12 cellular contexts compared by ENCODE assay signal in genomic region chr6:148557796-148558457, GRCh38.
DNase-seq lines count a peak whose midpoint lies in the region; ATAC-seq and TF ChIP-seq lines count a peak whose summit lies in the region.
"Had no signal": no experiment of that assay in that cellular context is flagged by ENCODE, and none has a peak within 500 bp of the region (broad histone marks: within the 10 kb centered on the region; RNA-seq: fewer than 3 reads in every experiment).

No MANE protein-coding gene starts in this region.

- DNase-seq in mammary epithelial cell, result no peak
- DNase-seq in MCF 10A (ENCODE audit: unreplicated experiment), result no peak
- peak; percentile 70 to 83 for DNase-seq in NOMO-1 (lab: John Stamatoyannopoulos, UW; ENCODE audit: unreplicated experiment in 2 of 2)
- no peak for DNase-seq in central memory CD8-positive, alpha-beta T cell (ENCODE audit: low spot score in 2 of 2)
- DNase-seq in caudate nucleus (lab: John Stamatoyannopoulos, UW), result no peak
- DNase-seq in amniotic stem cell (lab: John Stamatoyannopoulos, UW), result no peak
- DNase-seq in PC-3, result no peak
- DNase-seq: central memory CD4-positive, alpha-beta T cell; NCI-H2081 treated with DMSO at 0.1 percent for 48 hours; SHP77 treated with DMSO at 0.1 percent for 48 hours; uterus had no signal

- no peak overlapping the region for H3K4me3 Mint-ChIP-seq in MCF 10A (ENCODE audit: unreplicated experiment)
- peak overlapping the region; percentile 13 for H3K4me3 Mint-ChIP-seq in central memory CD8-positive, alpha-beta T cell
- no peak overlapping the region for H3K4me3 Mint-ChIP-seq in stimulated activated naive CD8-positive, alpha-beta T cell treated with anti-CD3 and anti-CD28 coated beads, Interleukin-15, Interleukin-2, amounts not matched to agents 100 ng/mL and 50 ng/mL, for 24 hours

- no peaks in the 10 kb centered on the region for H3K4me1 Mint-ChIP-seq in MCF 10A (ENCODE audit: insufficient read depth, unreplicated experiment)
- peaks cover 9% of the 10 kb centered on the region for H3K4me1 Mint-ChIP-seq in central memory CD8-positive, alpha-beta T cell
- H3K4me1 Mint-ChIP-seq in stimulated activated naive CD8-positive, alpha-beta T cell treated with anti-CD3 and anti-CD28 coated beads, Interleukin-15, Interleukin-2, amounts not matched to agents 100 ng/mL and 50 ng/mL, for 24 hours (ENCODE audit: low read depth), result peaks cover 9% of the 10 kb centered on the region

- H3K36me3 Mint-ChIP-seq in MCF 10A (ENCODE audit: insufficient read depth, unreplicated experiment), result peaks cover 4% of the 10 kb centered on the region
- H3K36me3 Mint-ChIP-seq in central memory CD8-positive, alpha-beta T cell (ENCODE audit: insufficient read depth), result peaks cover 1% of the 10 kb centered on the region
- no peaks in the 10 kb centered on the region for H3K36me3 Mint-ChIP-seq in stimulated activated naive CD8-positive, alpha-beta T cell treated with anti-CD3 and anti-CD28 coated beads, Interleukin-15, Interleukin-2, amounts not matched to agents 100 ng/mL and 50 ng/mL, for 24 hours (ENCODE audit: low read depth)

- in situ Hi-C loops in mammary epithelial cell (cut with MboI; ENCODE audit: low sequenced_read_pairs in 2 of 2), result no loop called here

- no peaks in the 10 kb centered on the region for H3K79me2 ChIP-seq in mammary epithelial cell (ENCODE audit: insufficient read depth, low read length)
- no peaks in the 10 kb centered on the region for H3K79me2 ChIP-seq in PC-3 (ENCODE audit: low read length)

- H3K4me1 ChIP-seq in mammary epithelial cell (ENCODE audit: insufficient read depth, low read length) (peaks cover 4% of the 10 kb centered on the region), PC-3 (ENCODE audit: insufficient read depth, low read length) (peaks cover 4% of the 10 kb centered on the region; the same call in 1 of the 2 replicates)
- H3K4me1 ChIP-seq: uterus had no signal

- H3K27ac ChIP-seq in mammary epithelial cell (ENCODE audit: insufficient read depth, low read depth, low read length), result no peak overlapping the region
- no peak overlapping the region for H3K27ac ChIP-seq in caudate nucleus (ENCODE audit: low read depth, low read length)
- H3K27ac ChIP-seq in PC-3 (ENCODE audit: low read length), result no peak overlapping the region
- H3K27ac ChIP-seq: uterus had no signal

- H3K9me2 ChIP-seq in PC-3 (replicated peaks; ENCODE audit: low read length), result no peaks in the 10 kb centered on the region

- TF ChIP-seq CTCF in mammary epithelial cell (conservative IDR thresholded peaks at IDR 0.05 in 1 of 2, IDR thresholded peaks at IDR 0.05 in 1 of 2; ENCODE audit: extremely low read depth in 1 of 2, insufficient read depth in 1 of 2, low read depth in 1 of 2, low read length in 2 of 2) (no peak), MCF 10A (IDR thresholded peaks at IDR 0.05; ENCODE audit: unreplicated experiment) (no peak), PC-3 (conservative IDR thresholded peaks at IDR 0.05; ENCODE audit: low read depth, low read length) (no peak)

- WGBS in mammary epithelial cell (ENCODE audit: low coverage, missing lambda C conversion rate), result 69% methylated on average over 10 of the region's 10 CpGs

- no peaks in the 10 kb centered on the region for H3F3A ChIP-seq in PC-3 (ENCODE audit: low read length, unreplicated experiment)

- H3K27me3 ChIP-seq in mammary epithelial cell (ENCODE audit: insufficient read depth, low read length) (no peaks in the 10 kb centered on the region), PC-3 (ENCODE audit: low read length) (no peaks in the 10 kb centered on the region)
- H3K27me3 ChIP-seq: uterus had no signal

- no peaks in the 10 kb centered on the region for H4K20me1 ChIP-seq in mammary epithelial cell (ENCODE audit: insufficient read depth, low read length)
- H4K20me1 ChIP-seq in PC-3 (ENCODE audit: low read length), result no peaks in the 10 kb centered on the region

- H3K4me2 ChIP-seq in mammary epithelial cell (ENCODE audit: insufficient read depth, low read depth, low read length) (no peak overlapping the region), PC-3 (ENCODE audit: low read length) (no peak overlapping the region)

- ATAC-seq in central memory CD8-positive, alpha-beta T cell (replicated peaks; ENCODE audit: extremely low read depth, poor library complexity, severe bottlenecking), result no peak
- ATAC-seq in PC-3, result no peak

- H3K36me3 ChIP-seq in mammary epithelial cell (ENCODE audit: insufficient read depth, low read length) (no peaks in the 10 kb centered on the region), PC-3 (ENCODE audit: low read depth, low read length) (no peaks in the 10 kb centered on the region)
- H3K36me3 ChIP-seq: uterus had no signal

- POLR2A ChIA-PET in MCF 10A (lab: Yijun Ruan, JAX) (interaction anchor here (0.6 kb wide), 1 partner anchor 1473 kb away, joined by 4 read pairs; no protein-coding TSS in a partner anchor), PC-3 (lab: Charles Lee; ENCODE audit: unreplicated experiment) (no interaction called here)

- intact Hi-C loops in mammary epithelial cell (cut with micrococcal nuclease) (loop anchor here (5.0 kb wide), 1 partner anchor 874 kb away; no protein-coding TSS in a partner anchor), MCF 10A (cut with micrococcal nuclease) (no loop called here), PC-3 (cut with micrococcal nuclease) (no loop called here)

- BruUV-seq in mammary epithelial cell (replicated peaks; lab: Mats Ljungman, UMichigan), result no TSS peak
- BruUV-seq in MCF 10A (replicated peaks; lab: Mats Ljungman, UMichigan), result no TSS peak
- no TSS peak for BruUV-seq in PC-3 (replicated peaks; lab: Mats Ljungman, UMichigan)

- H3K27ac Mint-ChIP-seq in MCF 10A (ENCODE audit: low read depth, unreplicated experiment), result no peak overlapping the region
- H3K27ac Mint-ChIP-seq in central memory CD8-positive, alpha-beta T cell (ENCODE audit: low read depth), result no peak overlapping the region
- peak overlapping the region; percentile 19 for H3K27ac Mint-ChIP-seq in stimulated activated naive CD8-positive, alpha-beta T cell treated with anti-CD3 and anti-CD28 coated beads, Interleukin-15, Interleukin-2, amounts not matched to agents 100 ng/mL and 50 ng/mL, for 24 hours

- peaks cover 9% of the 10 kb centered on the region for H3K9me3 Mint-ChIP-seq in MCF 10A (ENCODE audit: unreplicated experiment)
- peaks cover 6% of the 10 kb centered on the region for H3K9me3 Mint-ChIP-seq in central memory CD8-positive, alpha-beta T cell
- H3K9me3 Mint-ChIP-seq in stimulated activated naive CD8-positive, alpha-beta T cell treated with anti-CD3 and anti-CD28 coated beads, Interleukin-15, Interleukin-2, amounts not matched to agents 100 ng/mL and 50 ng/mL, for 24 hours, result peaks cover 5% of the 10 kb centered on the region

- H3K4me3 ChIP-seq in mammary epithelial cell (replicated peaks in 1 of 3; ENCODE audit: insufficient read depth in 1 of 3, low read depth in 2 of 3, low read length in 3 of 3), result no peak overlapping the region
- H3K4me3 ChIP-seq in PC-3 (ENCODE audit: low read length), result no peak overlapping the region
- H3K4me3 ChIP-seq: uterus had no signal

- dilution Hi-C loops in mammary epithelial cell (cut with HindIII; ENCODE audit: low sequenced_read_pairs), result no loop called here

- CTCF ChIA-PET in mammary epithelial cell (lab: Charles Lee; ENCODE audit: low non-redundant PET), result no interaction called here
- CTCF ChIA-PET in MCF 10A (lab: Yijun Ruan, JAX), result interaction anchor here (0.9 to 1.2 kb wide), 6 partner anchors 9 to 874 kb away, joined by 3 to 6 read pairs (median 4); no protein-coding TSS in a partner anchor
- CTCF ChIA-PET in PC-3 (lab: Charles Lee), result no interaction called here

- no peaks in the 10 kb centered on the region for H3K27me3 Mint-ChIP-seq in MCF 10A (ENCODE audit: insufficient read depth, unreplicated experiment)
- H3K27me3 Mint-ChIP-seq in central memory CD8-positive, alpha-beta T cell, result peaks cover 40% of the 10 kb centered on the region
- peaks cover 43% of the 10 kb centered on the region for H3K27me3 Mint-ChIP-seq in stimulated activated naive CD8-positive, alpha-beta T cell treated with anti-CD3 and anti-CD28 coated beads, Interleukin-15, Interleukin-2, amounts not matched to agents 100 ng/mL and 50 ng/mL, for 24 hours

- H3K9ac ChIP-seq in mammary epithelial cell (ENCODE audit: insufficient read depth, low read length) (no peak overlapping the region), PC-3 (ENCODE audit: low read length) (no peak overlapping the region)

- H3K9me3 ChIP-seq in mammary epithelial cell (replicated peaks; ENCODE audit: insufficient read depth, low read length) (no peaks in the 10 kb centered on the region), PC-3 (ENCODE audit: low read length) (no peaks in the 10 kb centered on the region)
- H3K9me3 ChIP-seq: uterus had no signal

- H2AFZ ChIP-seq in mammary epithelial cell (ENCODE audit: low read depth, low read length) (peak overlapping the region; percentile 27), PC-3 (ENCODE audit: low read length) (no peak overlapping the region)

Comparison
In these comparisons a context has a peak if more than half of its experiments do, and no peak if none do; other contexts are left out.
1. DNase-seq: peak in NOMO-1 (2 of 2); none in mammary epithelial cell (single experiment), MCF 10A (single experiment), central memory CD8-positive, alpha-beta T cell (0 of 2), caudate nucleus (0 of 61), amniotic stem cell (single experiment) and PC-3 (single experiment).